Comparison of ENCODE assay signal across 13 cellular contexts in genomic region chr3:111980716-111981456, GRCh38. TPM values are rescaled to one million over a fixed set of nuclear protein-coding genes. Genes with fewer than 3 reads are reported as not detected.
DNase-seq lines count a peak whose midpoint lies in the region; ATAC-seq, FAIRE-seq and TF ChIP-seq lines count a peak whose summit lies in the region.
"Had no signal": no experiment of that assay in that cellular context is flagged by ENCODE, and none has a peak within 500 bp of the region (broad histone marks: within the 10 kb centered on the region; RNA-seq: fewer than 3 reads in every experiment).

No MANE protein-coding gene starts in this region.

- ATAC-seq in HG03196 (IDR thresholded peaks at IDR 0.05; ENCODE audit: unreplicated experiment) (no peak), GM18907 (IDR thresholded peaks at IDR 0.05; ENCODE audit: unreplicated experiment) (no peak)

- H3K27ac ChIP-seq in dorsolateral prefrontal cortex, result no peak overlapping the region
- H3K27ac ChIP-seq: cardiac muscle cell, WERI-Rb-1 had no signal

- H3K4me3 Mint-ChIP-seq in T-helper 2 cell treated with Interferon-gamma antibody and Interleukin-4, amounts not matched to agents 5 μg/mL and 100 μg/mL, for 36 hours, result peak overlapping the region; percentile 85

- no peak for TF ChIP-seq POLR2A in GM12891 (IDR thresholded peaks at IDR 0.05; ENCODE audit: low read depth, low read length)

- H3K27me3 Mint-ChIP-seq in T-helper 2 cell treated with Interferon-gamma antibody and Interleukin-4, amounts not matched to agents 5 μg/mL and 100 μg/mL, for 36 hours (ENCODE audit: low read depth), result peaks cover 9% of the 10 kb centered on the region

- no peak for TF ChIP-seq CTCF in dorsolateral prefrontal cortex (IDR thresholded peaks at IDR 0.05 in 54 of 56, conservative IDR thresholded peaks at IDR 0.05 in 2 of 56; ENCODE audit: low read depth in 1 of 56, partially characterized antibody in 56 of 56)

- H3K27me3 ChIP-seq in dorsolateral prefrontal cortex, result no peaks in the 10 kb centered on the region
- H3K27me3 ChIP-seq: cardiac muscle cell had no signal

- no peaks in the 10 kb centered on the region for H3K9me3 Mint-ChIP-seq in T-helper 2 cell treated with Interferon-gamma antibody and Interleukin-4, amounts not matched to agents 5 μg/mL and 100 μg/mL, for 36 hours

- DNase-seq in GM12891 (ENCODE audit: insufficient read length, low spot score) (no peak), dorsolateral prefrontal cortex (no peak), islet precursor cell (no peak), HTR-8/SVneo (ENCODE audit: insufficient read length, low spot score) (no peak)
- no peak for DNase-seq in T-helper 2 cell treated with Interferon-gamma antibody and Interleukin-4, amounts not matched to agents 5 μg/mL and 100 μg/mL, for 36 hours (ENCODE audit: low spot score)
- peak; percentile 35 to 40 for DNase-seq in stimulated activated CD4-positive, alpha-beta T cell treated with anti-CD3 and anti-CD28 coated beads, Interleukin-1b, Interleukin-23, amount 100 ng/mL, for 4 hours (ENCODE audit: low read depth in 2 of 2)
- DNase-seq: NK-92 treated with Interleukin-12 subunit alpha and Interleukin-12 subunit beta, amount 100 ng/mL, for 24 hours; WERI-Rb-1 had no signal

- intact Hi-C loops in dorsolateral prefrontal cortex (cut with DNase I), result no loop called here

- peaks cover 53% of the 10 kb centered on the region for H3K4me1 Mint-ChIP-seq in T-helper 2 cell treated with Interferon-gamma antibody and Interleukin-4, amounts not matched to agents 5 μg/mL and 100 μg/mL, for 36 hours (ENCODE audit: low read depth)

- FAIRE-seq in GM12891 (lab: Jason Lieb, UNC) (peak; percentile 50), HTR-8/SVneo (lab: Jason Lieb, UNC) (no peak)

- peaks cover 30% of the 10 kb centered on the region for H3K36me3 Mint-ChIP-seq in T-helper 2 cell treated with Interferon-gamma antibody and Interleukin-4, amounts not matched to agents 5 μg/mL and 100 μg/mL, for 36 hours (ENCODE audit: low read depth)

- H3K27ac Mint-ChIP-seq in T-helper 2 cell treated with Interferon-gamma antibody and Interleukin-4, amounts not matched to agents 5 μg/mL and 100 μg/mL, for 36 hours, result no peak overlapping the region

- H3K4me3 ChIP-seq in dorsolateral prefrontal cortex, result peak overlapping the region in 35 of 59 donors; percentile 1 to 99 (median 84)

TF ChIP-seq in GM12891, 5 proteins besides CTCF, POLR2A, EP300 and RAD21:
- TF ChIP-seq POU2F2 (IDR thresholded peaks at IDR 0.05; ENCODE audit: low read depth, low read length) (no peak), SPI1 (IDR thresholded peaks at IDR 0.05; ENCODE audit: low read depth, low read length) (peak; percentile 60; the same call in 1 of the 2 replicates)

RNA-seq across cellular contexts. Expression of gene ABHD10, which starts 2.1 kb away (rescaled TPM):
- 16.6 TPM for polyA plus RNA-seq in GM12891 (2012; ENCODE audit: low read depth, missing spikeins)
- total RNA-seq in dorsolateral prefrontal cortex, result 10 to 100 TPM; 22.8 to 62.2 (median 48.1) TPM

RNA-seq across cellular contexts. Expression of gene TAGLN3, which starts 17.8 kb away (rescaled TPM):
- 0.10 TPM for polyA plus RNA-seq in GM12891 (2012; ENCODE audit: low read depth, missing spikeins)
- 100 to 1,000 TPM in 119 of 120 experiments, 10 to 100 TPM in 1; 97.9 to 571 (median 378) TPM for total RNA-seq in dorsolateral prefrontal cortex
- total RNA-seq: G401, osteocyte had no signal

RNA-seq across cellular contexts. Expression of gene TMPRSS7, which starts 53.6 kb away (rescaled TPM):
- not detected for polyA plus RNA-seq in GM12891 (2012; ENCODE audit: low read depth, missing spikeins)
- total RNA-seq in dorsolateral prefrontal cortex, result 1 to 10 TPM in 4 of 120 experiments, under 1 TPM in 60, not detected in 56; 0.18 to 2.5 (median 0.37) TPM
- total RNA-seq: cardiac muscle cell, G401, osteocyte had no signal
- polyA plus RNA-seq: cardiac muscle cell had no signal

Comparison
In these comparisons a context has a peak if more than half of its experiments do, and no peak if none do; other contexts are left out.
1. DNase-seq: peak in stimulated activated CD4-positive, alpha-beta T cell treated with anti-CD3 and anti-CD28 coated beads, Interleukin-1b, Interleukin-23, amount 100 ng/mL, for 4 hours (2 of 2); none in GM12891 (single experiment), T-helper 2 cell treated with Interferon-gamma antibody and Interleukin-4, amounts not matched to agents 5 μg/mL and 100 μg/mL, for 36 hours (single experiment), dorsolateral prefrontal cortex (0 of 10), islet precursor cell (single experiment) and HTR-8/SVneo (single experiment).